18 cellular contexts compared by ENCODE assay signal in the genomic region with DNA sequence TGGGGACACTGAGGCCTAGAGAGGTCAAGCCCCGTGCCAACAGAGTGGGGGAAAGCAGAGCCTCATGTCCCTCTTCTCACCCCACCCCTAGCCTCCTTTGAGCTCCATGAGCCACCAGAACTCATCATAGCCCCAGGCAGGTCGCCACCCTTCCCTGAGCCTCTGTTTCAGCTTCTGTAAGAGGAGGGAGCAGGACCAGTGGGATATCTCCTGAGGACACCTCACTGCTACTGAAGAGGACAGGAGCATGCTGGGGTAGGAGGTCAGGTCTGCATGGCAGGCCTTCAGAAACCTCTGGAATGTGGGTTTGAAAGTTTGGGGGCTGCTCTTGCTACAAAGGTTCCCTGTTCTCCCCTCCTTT.
DNase-seq lines count a peak whose midpoint lies in the region; ATAC-seq lines count a peak whose summit lies in the region.
"Had no signal": no experiment of that assay in that cellular context is flagged by ENCODE, and none has a peak within 500 bp of the region (broad histone marks: within the 10 kb centered on the region; RNA-seq: fewer than 3 reads in every experiment).

No MANE protein-coding gene starts in this region.

- H3K9me3 ChIP-seq in SK-N-MC (ENCODE audit: low read depth, low read length): no peaks in the 10 kb centered on the region
- H3K9me3 ChIP-seq in aorta (ENCODE audit: control insufficient read depth, low read length): no peaks in the 10 kb centered on the region
- H3K9me3 ChIP-seq: esophagus squamous epithelium, heart left ventricle had no signal

- H3K27me3 ChIP-seq in aorta (ENCODE audit: control insufficient read depth in 1 of 2, insufficient read depth in 2 of 2, low read length in 1 of 2): peaks cover 0 to 2% of the 10 kb centered on the region in 2 donors

- H3K4me1 ChIP-seq in aorta (ENCODE audit: control insufficient read depth in 1 of 2, insufficient read depth in 2 of 2, low read length in 2 of 2): no peaks in the 10 kb centered on the region

- H3K36me3 Mint-ChIP-seq in activated T-cell treated with anti-CD3 and anti-CD28 coated beads, Interleukin-2, amount 50 U/mL, for 24 hours (ENCODE audit: low read depth): no peaks in the 10 kb centered on the region
- no peaks in the 10 kb centered on the region for H3K36me3 Mint-ChIP-seq in dendritic cell treated with granulocyte-macrophage colony-stimulating factor and Interleukin-4, amounts not matched to agents 40 ng/mL and 50 ng/mL, for 4 days (ENCODE audit: low read depth)
- no peaks in the 10 kb centered on the region for H3K36me3 Mint-ChIP-seq in stimulated activated naive B cell treated with anti-CD40 and anti-IgM and Interleukin-4, amounts not matched to agents 10 μg/mL and 1 μg/mL and 100 μg/mL, for 72 hours
- H3K36me3 Mint-ChIP-seq: activated naive CD4-positive, alpha-beta T cell treated with anti-CD3 and anti-CD28 coated beads, Interleukin-2, amount 10 ng/mL, durations not matched to agents 7 days and 5 days; CD8-positive, alpha-beta memory T cell had no signal

- no peak overlapping the region for H3K4me3 Mint-ChIP-seq in activated T-cell treated with anti-CD3 and anti-CD28 coated beads, Interleukin-2, amount 50 U/mL, for 24 hours
- no peak overlapping the region for H3K4me3 Mint-ChIP-seq in dendritic cell treated with granulocyte-macrophage colony-stimulating factor and Interleukin-4, amounts not matched to agents 40 ng/mL and 50 ng/mL, for 4 days
- H3K4me3 Mint-ChIP-seq in stimulated activated naive B cell treated with anti-CD40 and anti-IgM and Interleukin-4, amounts not matched to agents 10 μg/mL and 1 μg/mL and 100 μg/mL, for 72 hours: no peak overlapping the region
- H3K4me3 Mint-ChIP-seq: activated naive CD4-positive, alpha-beta T cell treated with anti-CD3 and anti-CD28 coated beads, Interleukin-2, amount 10 ng/mL, durations not matched to agents 7 days and 5 days; nephron progenitor cell had no signal

- H3K27ac Mint-ChIP-seq in activated T-cell treated with anti-CD3 and anti-CD28 coated beads, Interleukin-2, amount 50 U/mL, for 24 hours: peak overlapping the region; percentile 87
- peak overlapping the region; percentile 27 for H3K27ac Mint-ChIP-seq in dendritic cell treated with granulocyte-macrophage colony-stimulating factor and Interleukin-4, amounts not matched to agents 40 ng/mL and 50 ng/mL, for 4 days
- peak overlapping the region; percentile 51 for H3K27ac Mint-ChIP-seq in stimulated activated naive B cell treated with anti-CD40 and anti-IgM and Interleukin-4, amounts not matched to agents 10 μg/mL and 1 μg/mL and 100 μg/mL, for 72 hours

- DNase-seq in activated T-cell treated with anti-CD3 and anti-CD28 coated beads, Interleukin-2, amount 50 U/mL, for 24 hours: no peak
- DNase-seq in activated T-cell treated with anti-CD3 and anti-CD28 coated beads, Interleukin-2, amount 50 U/mL, for 1 hour: no peak
- DNase-seq in SK-N-MC (ENCODE audit: low read depth, low spot score): no peak
- DNase-seq in stimulated activated naive B cell treated with anti-CD40 and anti-IgM and Interleukin-4, amounts not matched to agents 10 μg/mL and 1 μg/mL and 100 μg/mL, for 72 hours: no peak
- DNase-seq in stimulated activated CD4-positive, alpha-beta T cell treated with anti-CD3 and anti-CD28 coated beads, Interleukin-4, amount 100 ng/mL, for 4 hours: no peak
- DNase-seq in aorta: no peak
- no peak for DNase-seq in retina
- DNase-seq: ACHN; activated naive CD4-positive, alpha-beta T cell treated with anti-CD3 and anti-CD28 coated beads, Interleukin-2, amount 10 ng/mL, durations not matched to agents 7 days and 5 days; DMS79 treated with DMSO at 0.1 percent for 48 hours; esophagus squamous epithelium; Kasumi-1; NCI-H1417 treated with DMSO at 0.1 percent for 48 hours; NCI-H2171 had no signal

- no peak for ATAC-seq in stimulated activated naive B cell treated with anti-CD40 and anti-IgM and Interleukin-4, amounts not matched to agents 10 μg/mL and 1 μg/mL and 100 μg/mL, for 72 hours (replicated peaks)
- ATAC-seq in aorta (ENCODE audit: low FRiP score): no peak
- ATAC-seq: heart left ventricle had no signal

- H3K36me3 ChIP-seq in SK-N-MC (ENCODE audit: insufficient read depth, low read length) (no peaks in the 10 kb centered on the region), aorta (ENCODE audit: control insufficient read depth in 1 of 2, insufficient read depth in 2 of 2, low read length in 1 of 2) (no peaks in the 10 kb centered on the region)
- H3K36me3 ChIP-seq: esophagus squamous epithelium, heart left ventricle had no signal

- H3K9ac ChIP-seq in SK-N-MC (ENCODE audit: insufficient read length): peak overlapping the region; percentile 25

- H3K27me3 Mint-ChIP-seq in activated T-cell treated with anti-CD3 and anti-CD28 coated beads, Interleukin-2, amount 50 U/mL, for 24 hours: no peaks in the 10 kb centered on the region
- H3K27me3 Mint-ChIP-seq in dendritic cell treated with granulocyte-macrophage colony-stimulating factor and Interleukin-4, amounts not matched to agents 40 ng/mL and 50 ng/mL, for 4 days: peaks cover 25% of the 10 kb centered on the region
- no peaks in the 10 kb centered on the region for H3K27me3 Mint-ChIP-seq in stimulated activated naive B cell treated with anti-CD40 and anti-IgM and Interleukin-4, amounts not matched to agents 10 μg/mL and 1 μg/mL and 100 μg/mL, for 72 hours
- H3K27me3 Mint-ChIP-seq: activated naive CD4-positive, alpha-beta T cell treated with anti-CD3 and anti-CD28 coated beads, Interleukin-2, amount 10 ng/mL, durations not matched to agents 7 days and 5 days had no signal

- H3K9me3 Mint-ChIP-seq in activated T-cell treated with anti-CD3 and anti-CD28 coated beads, Interleukin-2, amount 50 U/mL, for 24 hours: no peaks in the 10 kb centered on the region
- H3K9me3 Mint-ChIP-seq in dendritic cell treated with granulocyte-macrophage colony-stimulating factor and Interleukin-4, amounts not matched to agents 40 ng/mL and 50 ng/mL, for 4 days: no peaks in the 10 kb centered on the region
- H3K9me3 Mint-ChIP-seq in stimulated activated naive B cell treated with anti-CD40 and anti-IgM and Interleukin-4, amounts not matched to agents 10 μg/mL and 1 μg/mL and 100 μg/mL, for 72 hours: no peaks in the 10 kb centered on the region
- H3K9me3 Mint-ChIP-seq: activated naive CD4-positive, alpha-beta T cell treated with anti-CD3 and anti-CD28 coated beads, Interleukin-2, amount 10 ng/mL, durations not matched to agents 7 days and 5 days; CD8-positive, alpha-beta memory T cell; nephron progenitor cell had no signal

- 86 to 90% methylated on average over 2 of the region's 2 CpGs for WGBS in aorta, 2 donors

- intact Hi-C loops in dendritic cell treated with granulocyte-macrophage colony-stimulating factor and Interleukin-4, amounts not matched to agents 40 ng/mL and 50 ng/mL, for 4 days (cut with micrococcal nuclease): no loop called here
- intact Hi-C loops in aorta (cut with DNase I): no loop called here

- H3K27ac ChIP-seq in SK-N-MC (peak overlapping the region; percentile 80; the same call in 1 of the 2 replicates), aorta (ENCODE audit: low read depth in 1 of 2, low read length in 2 of 2) (no peak overlapping the region)
- H3K27ac ChIP-seq: esophagus squamous epithelium, heart left ventricle had no signal

- H3K4me3 ChIP-seq in SK-N-MC (no peak overlapping the region), aorta (ENCODE audit: low read length in 2 of 2) (no peak overlapping the region)
- H3K4me3 ChIP-seq: esophagus squamous epithelium, heart left ventricle had no signal

- peaks cover 67% of the 10 kb centered on the region for H3K4me1 Mint-ChIP-seq in activated T-cell treated with anti-CD3 and anti-CD28 coated beads, Interleukin-2, amount 50 U/mL, for 24 hours (ENCODE audit: low read depth)
- peaks cover 50% of the 10 kb centered on the region for H3K4me1 Mint-ChIP-seq in dendritic cell treated with granulocyte-macrophage colony-stimulating factor and Interleukin-4, amounts not matched to agents 40 ng/mL and 50 ng/mL, for 4 days (ENCODE audit: low read depth)
- peaks cover 50 to 60% of the 10 kb centered on the region in 2 donors for H3K4me1 Mint-ChIP-seq in stimulated activated naive B cell treated with anti-CD40 and anti-IgM and Interleukin-4, amounts not matched to agents 10 μg/mL and 1 μg/mL and 100 μg/mL, for 72 hours

Comparison
In these comparisons a context has a peak if more than half of its experiments do, and no peak if none do; other contexts are left out.
1. H3K27ac Mint-ChIP-seq: peak in every context shown above with its lines; median percentile 87 in activated T-cell treated with anti-CD3 and anti-CD28 coated beads, Interleukin-2, amount 50 U/mL, for 24 hours; 51 in stimulated activated naive B cell treated with anti-CD40 and anti-IgM and Interleukin-4, amounts not matched to agents 10 μg/mL and 1 μg/mL and 100 μg/mL, for 72 hours; 27 in dendritic cell treated with granulocyte-macrophage colony-stimulating factor and Interleukin-4, amounts not matched to agents 40 ng/mL and 50 ng/mL, for 4 days.